In genomic region chr15:61421470-61421869, GRCh38 we compare ENCODE assay signal across 18 cellular contexts.
A peak's percentile ranks its signal among the peaks of the same experiment; 100 is the strongest.
DNase-seq lines count a peak whose midpoint lies in the region; ATAC-seq, FAIRE-seq and TF ChIP-seq lines count a peak whose summit lies in the region.
"Had no signal": no experiment of that assay in that cellular context is flagged by ENCODE, and none has a peak within 500 bp of the region (broad histone marks: within the 10 kb centered on the region; RNA-seq: fewer than 3 reads in every experiment).

No MANE protein-coding gene starts in this region.

- TF ChIP-seq CTCF in VCaP (conservative IDR thresholded peaks at IDR 0.05) (no peak), foreskin keratinocyte (conservative IDR thresholded peaks at IDR 0.05) (no peak), ovary (IDR thresholded peaks at IDR 0.05) (no peak)

- intact Hi-C loops in ovary (cut with DNase I) = no loop called here

- peak; percentile 6 for DNase-seq in DMS53 (lab: John Stamatoyannopoulos, UW)
- DNase-seq in DMS53 treated with DMSO at 0.1 percent for 48 hours (lab: John Stamatoyannopoulos, UW; ENCODE audit: unreplicated experiment) = no peak
- peak in 1 of 2 donors; percentile 30 for DNase-seq in foreskin keratinocyte
- DNase-seq in urothelium cell line (ENCODE audit: low spot score) = no peak
- no peak for DNase-seq in activated CD8-positive, alpha-beta memory T cell treated with anti-CD3 and anti-CD28 coated beads, Interleukin-2, amount 50 U/mL, for 48 hours
- no peak for DNase-seq in ovary
- DNase-seq in frontal cortex (ENCODE audit: low spot score in 2 of 2) = no peak
- DNase-seq: AML-193; Calu3; CD4-positive, CD25-positive, alpha-beta regulatory T cell; DND-41; GDM1 had no signal

- H3K4me3 ChIP-seq in ovary = no peak overlapping the region
- H3K4me3 ChIP-seq: BLaER1, HAP-1 had no signal

- no peak for TF ChIP-seq EP300 in ovary (IDR thresholded peaks at IDR 0.05)

- H3K4me1 ChIP-seq in foreskin keratinocyte (no peaks in the 10 kb centered on the region), ovary (ENCODE audit: insufficient read depth) (no peaks in the 10 kb centered on the region)
- H3K4me1 ChIP-seq: BLaER1 had no signal

- no peaks in the 10 kb centered on the region for H3K36me3 ChIP-seq in ovary
- H3K36me3 ChIP-seq: BLaER1, HAP-1 had no signal

- FAIRE-seq in urothelium cell line (lab: Jason Lieb, UNC) (peak; percentile 91), frontal cortex (lab: Jason Lieb, UNC) (no peak)
- FAIRE-seq: GM12892, H1 had no signal

- H3K9me3 ChIP-seq in ovary = no peaks in the 10 kb centered on the region
- H3K9me3 ChIP-seq: BLaER1, HAP-1 had no signal

- WGBS in ovary, 3 donors = 91 to 95% (median 92%) methylated on average over 2 of the region's 2 CpGs

- H3K27ac ChIP-seq in VCaP (peak overlapping the region; percentile 73), foreskin keratinocyte (no peak overlapping the region), ovary (no peak overlapping the region)
- H3K27ac ChIP-seq: 22Rv1, BLaER1 had no signal

- TF ChIP-seq POLR2A in ovary (IDR thresholded peaks at IDR 0.05) = no peak

- H3K27me3 ChIP-seq in foreskin keratinocyte = peaks cover 6% of the 10 kb centered on the region
- H3K27me3 ChIP-seq in ovary = no peaks in the 10 kb centered on the region
- H3K27me3 ChIP-seq: BLaER1 had no signal

- peak; percentile 52 for ATAC-seq in foreskin keratinocyte
